In genomic region chr3:49378249-49378899, GRCh38 we compare ENCODE assay signal across 8 cellular contexts. TPM values are rescaled to one million over a fixed set of nuclear protein-coding genes. Genes with fewer than 3 reads are reported as not detected.
DNase-seq lines count a peak whose midpoint lies in the region; ATAC-seq and TF ChIP-seq lines count a peak whose summit lies in the region.

No MANE protein-coding gene starts in this region.

- DNase-seq in GM04504 (ENCODE audit: low read depth) (peak; percentile 88), T-helper 17 cell (no peak), foreskin keratinocyte (peak; percentile 66 to 87), gastrocnemius medialis (peak; percentile 8 to 41), NCI-H2196 treated with DMSO at 0.1 percent for 48 hours (lab: John Stamatoyannopoulos, UW; ENCODE audit: unreplicated experiment) (no peak), cerebellar nuclear complex (lab: John Stamatoyannopoulos, UW) (no peak), SHP77 (lab: John Stamatoyannopoulos, UW) (no peak)
- no peak for DNase-seq in activated CD8-positive, alpha-beta memory T cell treated with anti-CD3 and anti-CD28 coated beads for 24 hours

- no peak for ATAC-seq in T-helper 17 cell
- ATAC-seq in foreskin keratinocyte: peak; percentile 77
- peak; percentile 23 to 31 for ATAC-seq in gastrocnemius medialis

- H3K4me3 Mint-ChIP-seq in T-helper 17 cell: peak overlapping the region; percentile 1

- TF ChIP-seq POLR2A in gastrocnemius medialis (IDR thresholded peaks at IDR 0.05): no peak

- H3K4me1 ChIP-seq in foreskin keratinocyte (peaks cover 18% of the 10 kb centered on the region), gastrocnemius medialis (peaks cover 4 to 19% of the 10 kb centered on the region in 2 donors)

- in situ Hi-C loops in gastrocnemius medialis (cut with MboI; ENCODE audit: low sequenced_read_pairs in 4 of 4): no loop called here

- H3K4me1 Mint-ChIP-seq in T-helper 17 cell: peaks cover 34% of the 10 kb centered on the region

- peak overlapping the region in 1 of 4 donors; percentile 25 for H3K4me3 ChIP-seq in gastrocnemius medialis

- intact Hi-C loops in gastrocnemius medialis (cut with DNase I; ENCODE audit: low total_unique reads): no loop called here

- no peaks in the 10 kb centered on the region for H3K9me3 ChIP-seq in T-helper 17 cell (ENCODE audit: control insufficient read depth, low read length, poor library complexity, severe bottlenecking)
- H3K9me3 ChIP-seq in gastrocnemius medialis: no peaks in the 10 kb centered on the region

- H3K27ac Mint-ChIP-seq in T-helper 17 cell: peak overlapping the region; percentile 59

- H3K27ac ChIP-seq in foreskin keratinocyte (peak overlapping the region; percentile 63), gastrocnemius medialis (peak overlapping the region in 2 of 4 donors; percentile 6 to 42)

- peaks cover 2% of the 10 kb centered on the region for H3K36me3 Mint-ChIP-seq in T-helper 17 cell (ENCODE audit: low read depth)

- H3K27me3 ChIP-seq in foreskin keratinocyte: no peaks in the 10 kb centered on the region
- no peaks in the 10 kb centered on the region for H3K27me3 ChIP-seq in gastrocnemius medialis

- peaks cover 0 to 23% of the 10 kb centered on the region in 2 donors for H3K36me3 ChIP-seq in gastrocnemius medialis

- TF ChIP-seq CTCF in foreskin keratinocyte (conservative IDR thresholded peaks at IDR 0.05) (no peak), gastrocnemius medialis (IDR thresholded peaks at IDR 0.05 in 4 of 5, conservative IDR thresholded peaks at IDR 0.05 in 1 of 5) (no peak)

- H3K27me3 Mint-ChIP-seq in T-helper 17 cell: no peaks in the 10 kb centered on the region

RNA-seq across cellular contexts. Expression of gene GPX1, which starts 20.2 kb away (rescaled TPM):
- total RNA-seq in T-helper 17 cell (100 to 1,000 TPM in 1 of 2 donors, 10 to 100 TPM in 1; 75.6 to 326 TPM), foreskin keratinocyte (452 and 487 TPM in 2 replicates), gastrocnemius medialis (100 to 1,000 TPM in 3 of 4 donors, 10 to 100 TPM in 1; 75.2 to 157 (median 123) TPM)
- 748 and 774 TPM in 2 replicates for polyA plus RNA-seq in foreskin keratinocyte

RNA-seq across cellular contexts. Expression of gene RHOA, which starts 33.4 kb away (rescaled TPM):
- total RNA-seq in T-helper 17 cell (100 to 1,000 TPM; 274 to 317 TPM), foreskin keratinocyte (439 and 458 TPM in 2 replicates), gastrocnemius medialis (100 to 1,000 TPM; 244 to 411 (median 282) TPM)
- polyA plus RNA-seq in foreskin keratinocyte: 381 and 403 TPM in 2 replicates

RNA-seq across cellular contexts. Expression of gene TCTA, which starts 33.8 kb away (rescaled TPM):
- total RNA-seq in T-helper 17 cell: 10 to 100 TPM; 23.4 to 27.0 TPM
- total RNA-seq in foreskin keratinocyte: 9.9 and 10.6 TPM in 2 replicates
- 12.9 and 14.0 TPM in 2 replicates for polyA plus RNA-seq in foreskin keratinocyte
- total RNA-seq in gastrocnemius medialis: 10 to 100 TPM; 12.0 to 25.8 (median 15.1) TPM

RNA-seq across cellular contexts. Expression of gene USP4, which starts 38.5 kb away (rescaled TPM):
- 100 to 1,000 TPM; 101 to 110 TPM for total RNA-seq in T-helper 17 cell
- total RNA-seq in foreskin keratinocyte: 32.0 and 32.8 TPM in 2 replicates
- polyA plus RNA-seq in foreskin keratinocyte: 19.5 and 21.7 TPM in 2 replicates
- 10 to 100 TPM in 1 of 4 donors, 1 to 10 TPM in 3; 7.2 to 10.2 (median 9.1) TPM for total RNA-seq in gastrocnemius medialis

RNA-seq across cellular contexts. Expression of gene AMT, which starts 43.9 kb away (rescaled TPM):
- 1 to 10 TPM; 5.9 to 8.3 TPM for total RNA-seq in T-helper 17 cell
- total RNA-seq in foreskin keratinocyte: 1.2 and 1.3 TPM in 2 replicates
- 2.3 and 2.7 TPM in 2 replicates for polyA plus RNA-seq in foreskin keratinocyte
- total RNA-seq in gastrocnemius medialis: 1 to 10 TPM in 2 of 4 donors, under 1 TPM in 1, not detected in 1; 0.52 to 1.3 (median 1.1) TPM

Comparison
In these comparisons a context has a peak if more than half of its experiments do, and no peak if none do; other contexts are left out.
1. DNase-seq: peak in GM04504 (single experiment), foreskin keratinocyte (2 of 2) and gastrocnemius medialis (2 of 2); none in T-helper 17 cell (0 of 3), NCI-H2196 treated with DMSO at 0.1 percent for 48 hours (single experiment), activated CD8-positive, alpha-beta memory T cell treated with anti-CD3 and anti-CD28 coated beads for 24 hours (single experiment), cerebellar nuclear complex (0 of 2) and SHP77 (0 of 2).